16 cellular contexts compared by ENCODE assay signal in genomic region chr10:66837990-66838389, GRCh38.
DNase-seq lines count a peak whose midpoint lies in the region; ATAC-seq, FAIRE-seq and TF ChIP-seq lines count a peak whose summit lies in the region.
"Had no signal": no experiment of that assay in that cellular context is flagged by ENCODE, and none has a peak within 500 bp of the region (broad histone marks: within the 10 kb centered on the region; RNA-seq: fewer than 3 reads in every experiment).

No MANE protein-coding gene starts in this region.

- no peaks in the 10 kb centered on the region for H3K36me3 ChIP-seq in spleen
- H3K36me3 ChIP-seq: BLaER1, heart left ventricle, Peyer's patch, sigmoid colon had no signal

- H3K9me3 ChIP-seq in spleen, result no peaks in the 10 kb centered on the region
- H3K9me3 ChIP-seq: BLaER1, heart left ventricle, Peyer's patch, sigmoid colon had no signal

- no peaks in the 10 kb centered on the region for H3K27me3 ChIP-seq in spleen (replicated peaks in 1 of 7)
- H3K27me3 ChIP-seq: BLaER1, heart left ventricle, Peyer's patch, sigmoid colon had no signal

- no peak for ATAC-seq in HG02870 (IDR thresholded peaks at IDR 0.05; ENCODE audit: unreplicated experiment)
- ATAC-seq: activated naive CD8-positive, alpha-beta T cell treated with anti-CD3 and anti-CD28 coated beads, Interleukin-2, amount 50 U/mL, for 24 hours; activated T-cell treated with anti-CD3 and anti-CD28 coated beads, Interleukin-2, amount 50 U/mL, for 72 hours had no signal

- TF ChIP-seq CTCF in spleen (IDR thresholded peaks at IDR 0.05 in 8 of 11, conservative IDR thresholded peaks at IDR 0.05 in 3 of 11), result no peak

- intact Hi-C loops in spleen (cut with DNase I; ENCODE audit: low total_unique reads), result no loop called here

- WGBS in spleen, 5 donors, result 77 to 94% (median 88%) methylated on average over 1 of the region's 1 CpG

- no peak overlapping the region for H3K27ac ChIP-seq in spleen
- H3K27ac ChIP-seq: BLaER1, heart left ventricle, Peyer's patch, sigmoid colon had no signal

- peak; percentile 99 for FAIRE-seq in RCC 7860 (lab: Jason Lieb, UNC)

- DNase-seq in ELR (ENCODE audit: low read depth) (peak; percentile 54), RCC 7860 (ENCODE audit: low spot score) (peak; percentile 90), fibroblast of peridontal ligament (ENCODE audit: extremely low read depth) (peak; percentile 64), renal cortical epithelial cell (ENCODE audit: low read depth) (peak; percentile 95), spleen (no peak), AG08396 (ENCODE audit: low spot score) (no peak)
- no peak for DNase-seq in activated CD4-positive, alpha-beta T cell treated with anti-CD3 and anti-CD28 coated beads for 4 hours
- DNase-seq: activated CD4-positive, alpha-beta memory T cell treated with anti-CD3 and anti-CD28 coated beads, Interleukin-2, amount 10 ng/mL, durations not matched to agents 7 days and 5 days; activated naive CD8-positive, alpha-beta T cell treated with anti-CD3 and anti-CD28 coated beads, Interleukin-2, amount 50 U/mL, for 24 hours; activated T-cell treated with anti-CD3 and anti-CD28 coated beads, Interleukin-2, amount 50 U/mL, for 72 hours; heart left ventricle; Peyer's patch; sigmoid colon; stimulated activated CD4-positive, alpha-beta T cell treated with anti-CD3 and anti-CD28 coated beads, Interleukin-2, amount 100 ng/mL, for 48 hours had no signal

- H3K4me3 ChIP-seq in spleen, result no peak overlapping the region
- H3K4me3 ChIP-seq: BLaER1, heart left ventricle, Peyer's patch, sigmoid colon had no signal

- TF ChIP-seq POLR2A in spleen (IDR thresholded peaks at IDR 0.05), result no peak

- H3K4me1 ChIP-seq in spleen, result no peaks in the 10 kb centered on the region
- H3K4me1 ChIP-seq: BLaER1, sigmoid colon had no signal

Comparison
In these comparisons a context has a peak if more than half of its experiments do, and no peak if none do; other contexts are left out.
1. DNase-seq: peak in ELR (single experiment), RCC 7860 (single experiment), fibroblast of peridontal ligament (single experiment) and renal cortical epithelial cell (single experiment); none in spleen (single experiment), activated CD4-positive, alpha-beta T cell treated with anti-CD3 and anti-CD28 coated beads for 4 hours (0 of 2) and AG08396 (single experiment).